ENCODE assay signal across 26 cellular contexts in genomic region chr2:239454507-239454906, GRCh38.
"Had no signal": no experiment of that assay in that cellular context is flagged by ENCODE, and none has a peak within 500 bp of the region (broad histone marks: within the 10 kb centered on the region; RNA-seq: fewer than 3 reads in every experiment).

No MANE protein-coding gene starts in this region.

- H3K9ac ChIP-seq: neural progenitor cell, parathyroid adenoma had no signal

- H2AFZ ChIP-seq: neural progenitor cell, parathyroid adenoma had no signal

- H3K79me2 ChIP-seq: parathyroid adenoma had no signal

- DNase-seq: natural killer cell; occipital lobe; ovary; posterior cingulate gyrus; psoas muscle; right cardiac atrium; right lobe of liver; sigmoid colon; small intestine; stimulated activated CD4-positive, alpha-beta T cell treated with anti-CD3 and anti-CD28 coated beads, Interleukin-15, amount 100 ng/mL, for 24 hours; stimulated activated CD4-positive, alpha-beta T cell treated with anti-CD3 and anti-CD28 coated beads, Interleukin-2, amount 100 ng/mL, for 24 hours; stimulated activated CD4-positive, alpha-beta T cell treated with anti-CD3 and anti-CD28 coated beads, Interleukin-2, amount 100 ng/mL, for 48 hours; stimulated activated CD4-positive, alpha-beta T cell treated with anti-CD3 and anti-CD28 coated beads, Interleukin-4, amount 100 ng/mL, for 24 hours; stimulated activated naive CD4-positive, alpha-beta T cell; stimulated activated naive CD8-positive, alpha-beta T cell treated with anti-CD3 and anti-CD28 coated beads, Interleukin-15, amount 100 ng/mL, for 72 hours; stimulated activated naive CD8-positive, alpha-beta T cell treated with anti-CD3 and anti-CD28 coated beads, Interleukin-15, Interleukin-2, amounts not matched to agents 100 U/mL and 50 U/mL, for 24 hours; substantia nigra; testis; tibial artery; transverse colon; upper lobe of right lung; uterus had no signal

- FAIRE-seq: small intestine had no signal

- H3K9me3 ChIP-seq: ovary, psoas muscle, right lobe of liver, testis had no signal

- H3K4me3 ChIP-seq: neural progenitor cell, ovary, psoas muscle, right lobe of liver, sigmoid colon, suprapubic skin, testis, tibial artery, transverse colon, upper lobe of right lung, uterus had no signal

- H3K4me1 ChIP-seq: neural progenitor cell, parathyroid adenoma, psoas muscle, right lobe of liver, sigmoid colon, suprapubic skin, testis, tibial artery, transverse colon, upper lobe of right lung, uterus had no signal

- H3K27me3 ChIP-seq: neural progenitor cell, ovary, right lobe of liver, sigmoid colon, testis, upper lobe of right lung, uterus had no signal

- H3K4me2 ChIP-seq: neural progenitor cell had no signal

- ATAC-seq: natural killer cell; psoas muscle; right cardiac atrium; right lobe of liver; stimulated activated memory B cell treated with anti-CD40 and anti-IgM and Interleukin-4, amounts not matched to agents 10 μg/mL and 1 μg/mL and 100 μg/mL, for 72 hours; stimulated activated naive CD8-positive, alpha-beta T cell treated with anti-CD3 and anti-CD28 coated beads, Interleukin-15, amount 100 ng/mL, for 72 hours; stimulated activated naive CD8-positive, alpha-beta T cell treated with anti-CD3 and anti-CD28 coated beads, Interleukin-15, Interleukin-2, amounts not matched to agents 100 U/mL and 50 U/mL, for 24 hours had no signal

- H3K36me3 ChIP-seq: ovary, right lobe of liver, sigmoid colon, suprapubic skin, tibial artery, transverse colon, upper lobe of right lung, uterus had no signal

- H3K27ac ChIP-seq: neural progenitor cell, ovary, parathyroid adenoma, psoas muscle, right lobe of liver, sigmoid colon, suprapubic skin, testis, tibial artery, transverse colon, upper lobe of right lung, uterus had no signal
